ENCODE assay signal across 15 cellular contexts in the genomic region with DNA sequence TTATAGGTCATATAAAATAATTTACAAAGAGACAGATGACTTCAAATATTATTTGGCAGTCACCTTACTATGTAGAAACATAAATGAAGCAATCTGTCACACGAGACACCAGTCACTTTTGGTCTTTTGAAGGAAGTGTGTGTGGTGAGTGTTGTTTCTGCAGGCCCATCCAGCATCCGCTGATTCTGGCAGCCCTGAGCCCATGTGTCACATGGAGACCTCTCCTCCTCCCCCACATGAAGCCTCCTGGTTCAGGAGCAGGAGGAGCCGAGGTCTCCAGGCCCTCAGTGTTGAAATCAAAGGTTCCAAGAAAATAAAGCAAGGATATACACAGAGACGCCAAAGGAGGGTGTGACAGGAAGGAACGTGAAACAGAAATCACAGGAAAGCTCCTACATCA.
DNase-seq lines count a peak whose midpoint lies in the region; ATAC-seq, FAIRE-seq and TF ChIP-seq lines count a peak whose summit lies in the region.
"Had no signal": no experiment of that assay in that cellular context is flagged by ENCODE, and none has a peak within 500 bp of the region (broad histone marks: within the 10 kb centered on the region; RNA-seq: fewer than 3 reads in every experiment).

No MANE protein-coding gene starts in this region.

- FAIRE-seq in H54 (lab: Jason Lieb, UNC), result no peak
- FAIRE-seq: keratinocyte had no signal

- peaks cover 11 to 75% (median 62%) of the 10 kb centered on the region in 4 donors for H3K36me3 ChIP-seq in esophagus muscularis mucosa

- no peak for ATAC-seq in HG02642 (IDR thresholded peaks at IDR 0.05; ENCODE audit: poor library complexity, unreplicated experiment)
- ATAC-seq: HCT116 had no signal

- intact Hi-C loops in esophagus muscularis mucosa (cut with DNase I), result no loop called here

- H3K27ac ChIP-seq in esophagus muscularis mucosa (replicated peaks in 1 of 4), result peak overlapping the region in 3 of 4 donors; percentile 29 to 55 (median 42)
- H3K27ac ChIP-seq: thoracic aorta had no signal

- WGBS in esophagus muscularis mucosa, result 53% methylated on average over 5 of the region's 5 CpGs

- TF ChIP-seq POLR2A in esophagus muscularis mucosa (IDR thresholded peaks at IDR 0.05; ENCODE audit: low read depth) (no peak), H54 (IDR thresholded peaks at IDR 0.05; ENCODE audit: low read depth, low read length) (no peak)

- H3K4me1 ChIP-seq in esophagus muscularis mucosa, result peaks cover 7 to 19% (median 12%) of the 10 kb centered on the region in 4 donors

- peak; percentile 56 for DNase-seq in GDM1 (lab: John Stamatoyannopoulos, UW)
- peak; percentile 57 for DNase-seq in MV-4-11 (lab: John Stamatoyannopoulos, UW)
- no peak for DNase-seq in esophagus muscularis mucosa (ENCODE audit: extremely low spot score)
- DNase-seq in mesenteric fat pad (ENCODE audit: low spot score), result peak; percentile 59
- no peak for DNase-seq in NCI-H1436 (lab: John Stamatoyannopoulos, UW)
- no peak for DNase-seq in H54 (ENCODE audit: insufficient read length, low spot score)
- DNase-seq in NCI-H526 treated with DMSO at 0.1 percent for 48 hours (lab: John Stamatoyannopoulos, UW), result no peak
- DNase-seq: activated naive CD4-positive, alpha-beta T cell; DND-41; effector CD8-positive, alpha-beta T cell; stimulated activated CD4-positive, alpha-beta T cell treated with anti-CD3 and anti-CD28 coated beads, Interleukin-2, amount 100 ng/mL, for 24 hours had no signal

- H3K9me3 ChIP-seq in esophagus muscularis mucosa, result no peaks in the 10 kb centered on the region
- H3K9me3 ChIP-seq: thoracic aorta had no signal

- H3K4me3 ChIP-seq in esophagus muscularis mucosa, result no peak overlapping the region
- H3K4me3 ChIP-seq: thoracic aorta had no signal

- no peak for TF ChIP-seq CTCF in esophagus muscularis mucosa (IDR thresholded peaks at IDR 0.05)

- no peak for TF ChIP-seq EP300 in esophagus muscularis mucosa (IDR thresholded peaks at IDR 0.05)

- H3K27me3 ChIP-seq in esophagus muscularis mucosa, result no peaks in the 10 kb centered on the region

Comparison
In these comparisons a context has a peak if more than half of its experiments do, and no peak if none do; other contexts are left out.
1. DNase-seq: peak in GDM1 (single experiment), MV-4-11 (single experiment) and mesenteric fat pad (single experiment); none in esophagus muscularis mucosa (single experiment), NCI-H1436 (single experiment), H54 (single experiment) and NCI-H526 treated with DMSO at 0.1 percent for 48 hours (single experiment).